ENCODE assay signal across 37 cellular contexts in the genomic region with DNA sequence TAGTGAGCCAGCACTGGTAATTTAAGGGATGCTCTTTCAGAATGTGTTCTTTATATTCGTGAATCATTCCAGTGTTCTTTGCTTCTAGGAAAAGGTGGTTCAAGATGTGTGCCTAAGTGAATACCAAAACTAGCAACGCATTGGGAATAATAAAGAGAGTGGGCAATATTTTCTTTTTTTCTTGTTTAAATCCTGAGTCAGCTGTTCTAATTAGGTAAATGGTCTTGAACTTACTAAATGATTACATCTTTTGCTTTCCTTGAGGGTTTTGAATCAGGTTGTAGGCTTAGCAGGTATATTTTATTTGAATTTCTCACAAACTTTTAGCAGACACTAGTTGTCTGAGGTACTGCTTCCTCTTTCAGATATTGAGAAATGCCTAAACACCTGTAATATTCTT. TPM values are rescaled to one million over a fixed set of nuclear protein-coding genes. Genes with fewer than 3 reads are reported as not detected.
"Had no signal": no experiment of that assay in that cellular context is flagged by ENCODE, and none has a peak within 500 bp of the region (broad histone marks: within the 10 kb centered on the region; RNA-seq: fewer than 3 reads in every experiment).

No MANE protein-coding gene starts in this region.

- H3K27ac Mint-ChIP-seq: activated B cell treated with CpG ODN at 0.5 μM for 24 hours; activated CD4-positive, alpha-beta memory T cell treated with anti-CD3 and anti-CD28 coated beads for 36 hours; activated CD4-positive, alpha-beta T cell treated with anti-CD3 and anti-CD28 coated beads, Interleukin-2, amount 10 ng/mL, durations not matched to agents 24 days and 14 days; activated CD8-positive, alpha-beta T cell treated with anti-CD3 and anti-CD28 coated beads for 36 hours; activated naive CD4-positive, alpha-beta T cell treated with anti-CD3 and anti-CD28 coated beads for 36 hours; activated naive CD4-positive, alpha-beta T cell treated with anti-CD3 and anti-CD28 coated beads, Interleukin-2, amount 50 U/mL, for 72 hours; activated naive CD8-positive, alpha-beta T cell treated with anti-CD3 and anti-CD28 coated beads for 36 hours; activated T-cell treated with anti-CD3 and anti-CD28 coated beads, Interleukin-2, amount 50 U/mL, for 72 hours; activated T-helper 1 cell treated with anti-CD3 and anti-CD28 coated beads, Interleukin-12 subunit alpha, Interleukin-12 subunit beta, Interleukin-2, Interleukin-4 antibody, amounts not matched to agents 30 ng/mL and 10 ng/mL and 1 ng/mL, durations not matched to agents 14 hours and 24 hours and 36 hours; activated T-helper 17 cell treated with anti-CD3 and anti-CD28 coated beads, Interleukin-2, amount 50 U/mL, for 72 hours; T-helper 1 cell treated with Interleukin-12 subunit alpha and Interleukin-12 subunit beta and Interleukin-4 antibody, amounts not matched to agents 30 μg/mL and 1 μg/mL, for 36 hours; T-helper 2 cell treated with Interferon-gamma antibody and Interleukin-4, amounts not matched to agents 5 μg/mL and 100 μg/mL, for 36 hours had no signal

- H3K9me3 ChIP-seq: adrenal gland, body of pancreas, breast epithelium had no signal

- H3K27me3 ChIP-seq: adrenal gland, body of pancreas, brain microvascular endothelial cell, breast epithelium had no signal

- ATAC-seq: activated CD8-positive, alpha-beta T cell treated with anti-CD3 and anti-CD28 coated beads for 36 hours; activated naive CD4-positive, alpha-beta T cell treated with anti-CD3 and anti-CD28 coated beads, Interleukin-2, amount 50 U/mL, for 72 hours; activated T-cell treated with anti-CD3 and anti-CD28 coated beads, Interleukin-2, amount 50 U/mL, for 4 hours; activated T-cell treated with anti-CD3 and anti-CD28 coated beads, Interleukin-2, amount 50 U/mL, for 72 hours; activated T-helper 17 cell treated with anti-CD3 and anti-CD28 coated beads, Interleukin-2, amount 50 U/mL, for 72 hours; body of pancreas had no signal

- H3K27ac ChIP-seq: adrenal gland, body of pancreas, brain microvascular endothelial cell, breast epithelium, VCaP had no signal

- H3K4me1 Mint-ChIP-seq: activated B cell treated with CpG ODN at 0.5 μM for 24 hours; activated CD4-positive, alpha-beta T cell treated with anti-CD3 and anti-CD28 coated beads, Interleukin-2, amount 10 ng/mL, durations not matched to agents 24 days and 14 days; activated naive CD8-positive, alpha-beta T cell treated with anti-CD3 and anti-CD28 coated beads for 36 hours; activated T-helper 17 cell treated with anti-CD3 and anti-CD28 coated beads, Interleukin-2, amount 50 U/mL, for 72 hours had no signal

- H3K9me3 Mint-ChIP-seq: activated B cell treated with CpG ODN at 0.5 μM for 24 hours; activated CD4-positive, alpha-beta T cell treated with anti-CD3 and anti-CD28 coated beads, Interleukin-2, amount 10 ng/mL, durations not matched to agents 24 days and 14 days; activated CD8-positive, alpha-beta T cell treated with anti-CD3 and anti-CD28 coated beads for 36 hours; activated naive CD4-positive, alpha-beta T cell treated with anti-CD3 and anti-CD28 coated beads for 36 hours; activated naive CD4-positive, alpha-beta T cell treated with anti-CD3 and anti-CD28 coated beads, Interleukin-2, amount 50 U/mL, for 72 hours; activated T-cell treated with anti-CD3 and anti-CD28 coated beads, Interleukin-2, amount 50 U/mL, for 4 hours; activated T-helper 1 cell treated with anti-CD3 and anti-CD28 coated beads, Interleukin-12 subunit alpha, Interleukin-12 subunit beta, Interleukin-2, Interleukin-4 antibody, amounts not matched to agents 30 ng/mL and 10 ng/mL and 1 ng/mL, durations not matched to agents 14 hours and 24 hours and 36 hours; activated T-helper 17 cell treated with anti-CD3 and anti-CD28 coated beads, Interleukin-2, amount 50 U/mL, for 72 hours; T-helper 1 cell treated with Interleukin-12 subunit alpha and Interleukin-12 subunit beta and Interleukin-4 antibody, amounts not matched to agents 30 μg/mL and 1 μg/mL, for 36 hours; T-helper 2 cell treated with Interferon-gamma antibody and Interleukin-4, amounts not matched to agents 5 μg/mL and 100 μg/mL, for 36 hours had no signal

- H3K4me3 Mint-ChIP-seq: activated B cell treated with CpG ODN at 0.5 μM for 24 hours; activated CD4-positive, alpha-beta memory T cell treated with anti-CD3 and anti-CD28 coated beads for 36 hours; activated CD4-positive, alpha-beta T cell treated with anti-CD3 and anti-CD28 coated beads, Interleukin-2, amount 10 ng/mL, durations not matched to agents 24 days and 14 days; activated CD8-positive, alpha-beta T cell treated with anti-CD3 and anti-CD28 coated beads for 36 hours; activated naive CD4-positive, alpha-beta T cell treated with anti-CD3 and anti-CD28 coated beads for 36 hours; activated naive CD8-positive, alpha-beta T cell treated with anti-CD3 and anti-CD28 coated beads for 36 hours; activated T-cell treated with anti-CD3 and anti-CD28 coated beads, Interleukin-2, amount 50 U/mL, for 4 hours; activated T-cell treated with anti-CD3 and anti-CD28 coated beads, Interleukin-2, amount 50 U/mL, for 72 hours; activated T-helper 1 cell treated with anti-CD3 and anti-CD28 coated beads, Interleukin-12 subunit alpha, Interleukin-12 subunit beta, Interleukin-2, Interleukin-4 antibody, amounts not matched to agents 30 ng/mL and 10 ng/mL and 1 ng/mL, durations not matched to agents 14 hours and 24 hours and 36 hours; activated T-helper 17 cell treated with anti-CD3 and anti-CD28 coated beads, Interleukin-2, amount 50 U/mL, for 72 hours; T-helper 1 cell treated with Interleukin-12 subunit alpha and Interleukin-12 subunit beta and Interleukin-4 antibody, amounts not matched to agents 30 μg/mL and 1 μg/mL, for 36 hours; T-helper 2 cell treated with Interferon-gamma antibody and Interleukin-4, amounts not matched to agents 5 μg/mL and 100 μg/mL, for 36 hours had no signal

- H3K36me3 Mint-ChIP-seq: activated CD4-positive, alpha-beta memory T cell treated with anti-CD3 and anti-CD28 coated beads for 36 hours; activated naive CD4-positive, alpha-beta T cell treated with anti-CD3 and anti-CD28 coated beads, Interleukin-2, amount 50 U/mL, for 72 hours; activated naive CD8-positive, alpha-beta T cell treated with anti-CD3 and anti-CD28 coated beads for 36 hours had no signal

- DNase-seq: activated B cell treated with CpG ODN at 0.5 μM for 24 hours; activated CD4-positive, alpha-beta memory T cell treated with anti-CD3 and anti-CD28 coated beads for 36 hours; activated CD4-positive, alpha-beta T cell treated with anti-CD3 and anti-CD28 coated beads for 4 hours; activated CD4-positive, alpha-beta T cell treated with anti-CD3 and anti-CD28 coated beads, Interleukin-2, amount 10 ng/mL, durations not matched to agents 24 days and 14 days; activated CD4-positive, alpha-beta T cell treated with anti-CD3 and anti-CD28 coated beads, Interleukin-2, amount 50 U/mL, for 1 hour; activated CD4-positive, alpha-beta T cell treated with anti-CD3 and anti-CD28 coated beads, Interleukin-2, amount 50 U/mL, for 4 hours; activated CD4-positive, CD25-positive, alpha-beta regulatory T cell treated with anti-CD3 and anti-CD28 coated beads, Interleukin-2, amount 50 U/mL, for 72 hours; activated CD8-positive, alpha-beta memory T cell treated with anti-CD3 and anti-CD28 coated beads, Interleukin-2, amount 50 U/mL, for 4 hours; activated CD8-positive, alpha-beta T cell treated with anti-CD3 and anti-CD28 coated beads for 36 hours; activated effector memory CD4-positive, alpha-beta T cell treated with anti-CD3 and anti-CD28 coated beads, Interleukin-2, amount 50 U/mL, for 16 hours; activated gamma-delta T cell treated with Interleukin-2 at 50 U/mL for 16 hours; activated naive CD4-positive, alpha-beta T cell; activated naive CD4-positive, alpha-beta T cell treated with anti-CD3 and anti-CD28 coated beads for 36 hours; activated naive CD4-positive, alpha-beta T cell treated with anti-CD3 and anti-CD28 coated beads, Interleukin-2, amount 50 U/mL, for 16 hours; activated naive CD8-positive, alpha-beta T cell treated with anti-CD3 and anti-CD28 coated beads for 36 hours; activated T-cell treated with anti-CD3 and anti-CD28 coated beads for 4 hours; activated T-cell treated with anti-CD3 and anti-CD28 coated beads, Interleukin-2, amount 50 U/mL, for 1 hour; activated T-cell treated with anti-CD3 and anti-CD28 coated beads, Interleukin-2, amount 50 U/mL, for 4 hours; activated T-cell treated with anti-CD3 and anti-CD28 coated beads, Interleukin-2, amount 50 U/mL, for 72 hours; adrenal gland; amniotic stem cell; aorta; body of pancreas; brain microvascular endothelial cell; central memory CD4-positive, alpha-beta T cell; T-helper 2 cell; T-helper 9 cell had no signal

- H3K4me3 ChIP-seq: adrenal gland, body of pancreas, breast epithelium had no signal

- H3K36me3 ChIP-seq: adrenal gland, brain microvascular endothelial cell, breast epithelium had no signal

- FAIRE-seq: astrocyte, TTC549 had no signal

- H3K4me1 ChIP-seq: adrenal gland, body of pancreas, breast epithelium had no signal

RNA-seq across cellular contexts. Expression of gene ENPEP, which starts 29.5 kb away (rescaled TPM):
- total RNA-seq: activated B cell treated with CpG ODN at 0.5 μM for 24 hours; activated CD4-positive, alpha-beta memory T cell treated with anti-CD3 and anti-CD28 coated beads for 36 hours; activated CD4-positive, alpha-beta T cell treated with anti-CD3 and anti-CD28 coated beads, Interleukin-2, amount 10 ng/mL, durations not matched to agents 24 days and 14 days; activated CD8-positive, alpha-beta memory T cell treated with anti-CD3 and anti-CD28 coated beads for 36 hours; activated naive CD4-positive, alpha-beta T cell treated with anti-CD3 and anti-CD28 coated beads for 36 hours; activated naive CD4-positive, alpha-beta T cell treated with anti-CD3 and anti-CD28 coated beads, Interleukin-2, amount 50 U/mL, for 72 hours; activated naive CD8-positive, alpha-beta T cell treated with anti-CD3 and anti-CD28 coated beads for 36 hours; activated T-cell treated with anti-CD3 and anti-CD28 coated beads, Interleukin-2, amount 50 U/mL, for 4 hours had no signal
